ENCODE assay signal across 2 cellular contexts in genomic region chr9:27586200-27586599, GRCh38.
TF ChIP-seq lines count a peak whose summit lies in the region.

No MANE protein-coding gene starts in this region.

TF ChIP-seq in HepG2, 621 proteins besides CTCF, POLR2A, EP300 and RAD21 (continued from another document and continues in another):
- TF ChIP-seq DNMT1 (CRISPR knock-in tag; IDR thresholded peaks at IDR 0.05): no peak
- no peak for TF ChIP-seq CC2D1A (CRISPR knock-in tag; IDR thresholded peaks at IDR 0.05)
- TF ChIP-seq U2AF2 (IDR thresholded peaks at IDR 0.05; ENCODE audit: low read depth, low read length): no peak
- TF ChIP-seq TGIF2 (CRISPR knock-in tag; IDR thresholded peaks at IDR 0.05): no peak
- TF ChIP-seq HIC2 (CRISPR knock-in tag; IDR thresholded peaks at IDR 0.05; ENCODE audit: low read depth): no peak
- TF ChIP-seq ZNF766 (CRISPR knock-in tag; IDR thresholded peaks at IDR 0.05; ENCODE audit: borderline replicate concordance): no peak
- TF ChIP-seq ZNF12 (CRISPR knock-in tag; IDR thresholded peaks at IDR 0.05): no peak
- no peak for TF ChIP-seq RBM22 (optimal IDR thresholded peaks at IDR 0.05; ENCODE audit: low read length)
- TF ChIP-seq FOXA3 (CRISPR knock-in tag; IDR thresholded peaks at IDR 0.05): no peak
- TF ChIP-seq, protein P1, sequence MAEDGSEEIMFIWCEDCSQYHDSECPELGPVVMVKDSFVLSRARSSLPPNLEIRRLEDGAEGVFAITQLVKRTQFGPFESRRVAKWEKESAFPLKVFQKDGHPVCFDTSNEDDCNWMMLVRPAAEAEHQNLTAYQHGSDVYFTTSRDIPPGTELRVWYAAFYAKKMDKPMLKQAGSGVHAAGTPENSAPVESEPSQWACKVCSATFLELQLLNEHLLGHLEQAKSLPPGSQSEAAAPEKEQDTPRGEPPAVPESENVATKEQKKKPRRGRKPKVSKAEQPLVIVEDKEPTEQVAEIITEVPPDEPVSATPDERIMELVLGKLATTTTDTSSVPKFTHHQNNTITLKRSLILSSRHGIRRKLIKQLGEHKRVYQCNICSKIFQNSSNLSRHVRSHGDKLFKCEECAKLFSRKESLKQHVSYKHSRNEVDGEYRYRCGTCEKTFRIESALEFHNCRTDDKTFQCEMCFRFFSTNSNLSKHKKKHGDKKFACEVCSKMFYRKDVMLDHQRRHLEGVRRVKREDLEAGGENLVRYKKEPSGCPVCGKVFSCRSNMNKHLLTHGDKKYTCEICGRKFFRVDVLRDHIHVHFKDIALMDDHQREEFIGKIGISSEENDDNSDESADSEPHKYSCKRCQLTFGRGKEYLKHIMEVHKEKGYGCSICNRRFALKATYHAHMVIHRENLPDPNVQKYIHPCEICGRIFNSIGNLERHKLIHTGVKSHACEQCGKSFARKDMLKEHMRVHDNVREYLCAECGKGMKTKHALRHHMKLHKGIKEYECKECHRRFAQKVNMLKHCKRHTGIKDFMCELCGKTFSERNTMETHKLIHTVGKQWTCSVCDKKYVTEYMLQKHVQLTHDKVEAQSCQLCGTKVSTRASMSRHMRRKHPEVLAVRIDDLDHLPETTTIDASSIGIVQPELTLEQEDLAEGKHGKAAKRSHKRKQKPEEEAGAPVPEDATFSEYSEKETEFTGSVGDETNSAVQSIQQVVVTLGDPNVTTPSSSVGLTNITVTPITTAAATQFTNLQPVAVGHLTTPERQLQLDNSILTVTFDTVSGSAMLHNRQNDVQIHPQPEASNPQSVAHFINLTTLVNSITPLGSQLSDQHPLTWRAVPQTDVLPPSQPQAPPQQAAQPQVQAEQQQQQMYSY (CRISPR knock-in tag; IDR thresholded peaks at IDR 0.05): no peak
- TF ChIP-seq, protein P2, sequence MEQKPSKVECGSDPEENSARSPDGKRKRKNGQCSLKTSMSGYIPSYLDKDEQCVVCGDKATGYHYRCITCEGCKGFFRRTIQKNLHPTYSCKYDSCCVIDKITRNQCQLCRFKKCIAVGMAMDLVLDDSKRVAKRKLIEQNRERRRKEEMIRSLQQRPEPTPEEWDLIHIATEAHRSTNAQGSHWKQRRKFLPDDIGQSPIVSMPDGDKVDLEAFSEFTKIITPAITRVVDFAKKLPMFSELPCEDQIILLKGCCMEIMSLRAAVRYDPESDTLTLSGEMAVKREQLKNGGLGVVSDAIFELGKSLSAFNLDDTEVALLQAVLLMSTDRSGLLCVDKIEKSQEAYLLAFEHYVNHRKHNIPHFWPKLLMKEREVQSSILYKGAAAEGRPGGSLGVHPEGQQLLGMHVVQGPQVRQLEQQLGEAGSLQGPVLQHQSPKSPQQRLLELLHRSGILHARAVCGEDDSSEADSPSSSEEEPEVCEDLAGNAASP (CRISPR knock-in tag; IDR thresholded peaks at IDR 0.05; ENCODE audit: borderline replicate concordance): no peak
- TF ChIP-seq RARG (CRISPR knock-in tag; IDR thresholded peaks at IDR 0.05; ENCODE audit: low read depth): no peak
- TF ChIP-seq, protein P3, sequence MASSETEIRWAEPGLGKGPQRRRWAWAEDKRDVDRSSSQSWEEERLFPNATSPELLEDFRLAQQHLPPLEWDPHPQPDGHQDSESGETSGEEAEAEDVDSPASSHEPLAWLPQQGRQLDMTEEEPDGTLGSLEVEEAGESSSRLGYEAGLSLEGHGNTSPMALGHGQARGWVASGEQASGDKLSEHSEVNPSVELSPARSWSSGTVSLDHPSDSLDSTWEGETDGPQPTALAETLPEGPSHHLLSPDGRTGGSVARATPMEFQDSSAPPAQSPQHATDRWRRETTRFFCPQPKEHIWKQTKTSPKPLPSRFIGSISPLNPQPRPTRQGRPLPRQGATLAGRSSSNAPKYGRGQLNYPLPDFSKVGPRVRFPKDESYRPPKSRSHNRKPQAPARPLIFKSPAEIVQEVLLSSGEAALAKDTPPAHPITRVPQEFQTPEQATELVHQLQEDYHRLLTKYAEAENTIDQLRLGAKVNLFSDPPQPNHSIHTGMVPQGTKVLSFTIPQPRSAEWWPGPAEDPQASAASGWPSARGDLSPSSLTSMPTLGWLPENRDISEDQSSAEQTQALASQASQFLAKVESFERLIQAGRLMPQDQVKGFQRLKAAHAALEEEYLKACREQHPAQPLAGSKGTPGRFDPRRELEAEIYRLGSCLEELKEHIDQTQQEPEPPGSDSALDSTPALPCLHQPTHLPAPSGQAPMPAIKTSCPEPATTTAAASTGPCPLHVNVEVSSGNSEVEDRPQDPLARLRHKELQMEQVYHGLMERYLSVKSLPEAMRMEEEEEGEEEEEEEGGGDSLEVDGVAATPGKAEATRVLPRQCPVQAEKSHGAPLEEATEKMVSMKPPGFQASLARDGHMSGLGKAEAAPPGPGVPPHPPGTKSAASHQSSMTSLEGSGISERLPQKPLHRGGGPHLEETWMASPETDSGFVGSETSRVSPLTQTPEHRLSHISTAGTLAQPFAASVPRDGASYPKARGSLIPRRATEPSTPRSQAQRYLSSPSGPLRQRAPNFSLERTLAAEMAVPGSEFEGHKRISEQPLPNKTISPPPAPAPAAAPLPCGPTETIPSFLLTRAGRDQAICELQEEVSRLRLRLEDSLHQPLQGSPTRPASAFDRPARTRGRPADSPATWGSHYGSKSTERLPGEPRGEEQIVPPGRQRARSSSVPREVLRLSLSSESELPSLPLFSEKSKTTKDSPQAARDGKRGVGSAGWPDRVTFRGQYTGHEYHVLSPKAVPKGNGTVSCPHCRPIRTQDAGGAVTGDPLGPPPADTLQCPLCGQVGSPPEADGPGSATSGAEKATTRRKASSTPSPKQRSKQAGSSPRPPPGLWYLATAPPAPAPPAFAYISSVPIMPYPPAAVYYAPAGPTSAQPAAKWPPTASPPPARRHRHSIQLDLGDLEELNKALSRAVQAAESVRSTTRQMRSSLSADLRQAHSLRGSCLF (CRISPR knock-in tag; IDR thresholded peaks at IDR 0.05; ENCODE audit: borderline replicate concordance): no peak

TF ChIP-seq in SK-N-SH treated with all-trans-retinoic acid at 6 μM for 48 hours, 23 proteins besides CTCF, POLR2A, EP300 and RAD21 (continued from another document):
- TF ChIP-seq, protein P4, sequence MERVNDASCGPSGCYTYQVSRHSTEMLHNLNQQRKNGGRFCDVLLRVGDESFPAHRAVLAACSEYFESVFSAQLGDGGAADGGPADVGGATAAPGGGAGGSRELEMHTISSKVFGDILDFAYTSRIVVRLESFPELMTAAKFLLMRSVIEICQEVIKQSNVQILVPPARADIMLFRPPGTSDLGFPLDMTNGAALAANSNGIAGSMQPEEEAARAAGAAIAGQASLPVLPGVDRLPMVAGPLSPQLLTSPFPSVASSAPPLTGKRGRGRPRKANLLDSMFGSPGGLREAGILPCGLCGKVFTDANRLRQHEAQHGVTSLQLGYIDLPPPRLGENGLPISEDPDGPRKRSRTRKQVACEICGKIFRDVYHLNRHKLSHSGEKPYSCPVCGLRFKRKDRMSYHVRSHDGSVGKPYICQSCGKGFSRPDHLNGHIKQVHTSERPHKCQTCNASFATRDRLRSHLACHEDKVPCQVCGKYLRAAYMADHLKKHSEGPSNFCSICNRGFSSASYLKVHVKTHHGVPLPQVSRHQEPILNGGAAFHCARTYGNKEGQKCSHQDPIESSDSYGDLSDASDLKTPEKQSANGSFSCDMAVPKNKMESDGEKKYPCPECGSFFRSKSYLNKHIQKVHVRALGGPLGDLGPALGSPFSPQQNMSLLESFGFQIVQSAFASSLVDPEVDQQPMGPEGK (CRISPR knock-in tag; IDR thresholded peaks at IDR 0.05; ENCODE audit: borderline replicate concordance): no peak
